In genomic region chr6:28212510-28213212, GRCh38 we compare ENCODE assay signal across 1 cellular context.
TF ChIP-seq lines count a peak whose summit lies in the region.

No MANE protein-coding gene starts in this region.

TF ChIP-seq in HepG2, 621 proteins besides CTCF, POLR2A, EP300 and RAD21 (continues in another document):
- TF ChIP-seq NFATC3 (CRISPR knock-in tag; IDR thresholded peaks at IDR 0.05) (no peak), MEIS2 (CRISPR knock-in tag; IDR thresholded peaks at IDR 0.05) (peak; percentile 57; the same call in 1 of the 2 replicates), TAF15 (IDR thresholded peaks at IDR 0.05; ENCODE audit: low read depth, low read length, poor library complexity, severe bottlenecking) (no peak), ZEB1 (IDR thresholded peaks at IDR 0.05; ENCODE audit: insufficient replicate concordance, low read depth) (peak; percentile 34), ZNF230 (CRISPR knock-in tag; IDR thresholded peaks at IDR 0.05) (peak; percentile 53; the same call in 1 of the 2 replicates), GPBP1L1 (CRISPR knock-in tag; IDR thresholded peaks at IDR 0.05) (no peak), REL (CRISPR knock-in tag; conservative IDR thresholded peaks at IDR 0.05) (0 out of 2 replicates have a peak, but pooled peaks have one; percentile 67), ZNF124 (CRISPR knock-in tag; IDR thresholded peaks at IDR 0.05) (peak; percentile 63), ETS1 (CRISPR knock-in tag; IDR thresholded peaks at IDR 0.05) (no peak), POGK (CRISPR knock-in tag; conservative IDR thresholded peaks at IDR 0.05) (no peak), ZNF20 (CRISPR knock-in tag; IDR thresholded peaks at IDR 0.05) (no peak), GATAD1 (CRISPR knock-in tag; IDR thresholded peaks at IDR 0.05) (peak; percentile 65; the same call in 1 of the 2 replicates), ZNF282 (IDR thresholded peaks at IDR 0.05; ENCODE audit: partially characterized antibody) (no peak), ZNF274 (CRISPR knock-in tag; IDR thresholded peaks at IDR 0.05) (no peak), ZFP82 (CRISPR knock-in tag; IDR thresholded peaks at IDR 0.05; ENCODE audit: borderline replicate concordance) (no peak; the same call in 1 of the 2 replicates), ZNF101 (CRISPR knock-in tag; IDR thresholded peaks at IDR 0.05; ENCODE audit: borderline replicate concordance, low read depth) (no peak), NCOA1 (CRISPR knock-in tag; IDR thresholded peaks at IDR 0.05) (no peak), ZNF550 (CRISPR knock-in tag; IDR thresholded peaks at IDR 0.05; ENCODE audit: borderline replicate concordance) (no peak), PCBP2 (optimal IDR thresholded peaks at IDR 0.05; ENCODE audit: low read depth, low read length, poor library complexity, severe bottlenecking) (no peak), HNRNPH1 (optimal IDR thresholded peaks at IDR 0.05; ENCODE audit: low read depth, low read length) (no peak), SIX1 (CRISPR knock-in tag; IDR thresholded peaks at IDR 0.05; ENCODE audit: borderline replicate concordance) (peak; percentile 49; the same call in 1 of the 2 replicates), ZNF432 (CRISPR knock-in tag; IDR thresholded peaks at IDR 0.05; ENCODE audit: borderline replicate concordance) (no peak), TCF7L2 (IDR thresholded peaks at IDR 0.05; ENCODE audit: low read depth, low read length) (no peak), ZNF546 (CRISPR knock-in tag; conservative IDR thresholded peaks at IDR 0.05) (0 out of 2 replicates have a peak, but pooled peaks have one; percentile 39), NAIF1 (CRISPR knock-in tag; IDR thresholded peaks at IDR 0.05; ENCODE audit: borderline replicate concordance) (peak; percentile 61; the same call in 1 of the 2 replicates), HHEX (CRISPR knock-in tag; IDR thresholded peaks at IDR 0.05) (no peak), TEF (CRISPR knock-in tag; IDR thresholded peaks at IDR 0.05) (no peak), KLF13 (CRISPR knock-in tag; IDR thresholded peaks at IDR 0.05) (no peak), AHR (CRISPR knock-in tag; IDR thresholded peaks at IDR 0.05) (no peak), MEF2D (CRISPR knock-in tag; IDR thresholded peaks at IDR 0.05) (no peak), SMARCC2 (IDR thresholded peaks at IDR 0.05) (no peak), SOX6 (IDR thresholded peaks at IDR 0.05) (no peak), SOX6 (CRISPR knock-in tag; IDR thresholded peaks at IDR 0.05) (peak; percentile 84), ZNF251 (CRISPR knock-in tag; IDR thresholded peaks at IDR 0.05) (no peak), ZNF850 (CRISPR knock-in tag; conservative IDR thresholded peaks at IDR 0.05) (no peak), EEA1 (CRISPR knock-in tag; IDR thresholded peaks at IDR 0.05; ENCODE audit: borderline replicate concordance) (no peak), HDAC1 (CRISPR knock-in tag; IDR thresholded peaks at IDR 0.05) (peak; percentile 13; the same call in 1 of the 2 replicates), NR2F6 (IDR thresholded peaks at IDR 0.05) (peak; percentile 29; the same call in 1 of the 2 replicates), NR2F6 (CRISPR knock-in tag; IDR thresholded peaks at IDR 0.05) (no peak), KIAA2018 (CRISPR knock-in tag; IDR thresholded peaks at IDR 0.05; ENCODE audit: borderline replicate concordance) (0 out of 2 replicates have a peak, but pooled peaks have one; percentile 32), ZNF792 (CRISPR knock-in tag; IDR thresholded peaks at IDR 0.05) (peak; percentile 70; the same call in 1 of the 2 replicates), GLMP (CRISPR knock-in tag; IDR thresholded peaks at IDR 0.05; ENCODE audit: borderline replicate concordance) (no peak), REST (IDR thresholded peaks at IDR 0.05; ENCODE audit: borderline replicate concordance in 1 of 2, low read depth in 1 of 2, low read length in 2 of 2) (no peak), ZBTB21 (CRISPR knock-in tag; IDR thresholded peaks at IDR 0.05) (no peak), SOX5 (CRISPR knock-in tag; IDR thresholded peaks at IDR 0.05; ENCODE audit: borderline replicate concordance) (peak; percentile 56; the same call in 1 of the 2 replicates), ZNF615 (CRISPR knock-in tag; IDR thresholded peaks at IDR 0.05; ENCODE audit: borderline replicate concordance) (no peak), PREB (CRISPR knock-in tag; IDR thresholded peaks at IDR 0.05) (no peak), CBX5 (CRISPR knock-in tag; IDR thresholded peaks at IDR 0.05; ENCODE audit: borderline replicate concordance) (no peak; the same call in 1 of the 2 replicates), ZNF12 (CRISPR knock-in tag; IDR thresholded peaks at IDR 0.05) (no peak)
